ENCODE assay signal across 26 cellular contexts in the genomic region with DNA sequence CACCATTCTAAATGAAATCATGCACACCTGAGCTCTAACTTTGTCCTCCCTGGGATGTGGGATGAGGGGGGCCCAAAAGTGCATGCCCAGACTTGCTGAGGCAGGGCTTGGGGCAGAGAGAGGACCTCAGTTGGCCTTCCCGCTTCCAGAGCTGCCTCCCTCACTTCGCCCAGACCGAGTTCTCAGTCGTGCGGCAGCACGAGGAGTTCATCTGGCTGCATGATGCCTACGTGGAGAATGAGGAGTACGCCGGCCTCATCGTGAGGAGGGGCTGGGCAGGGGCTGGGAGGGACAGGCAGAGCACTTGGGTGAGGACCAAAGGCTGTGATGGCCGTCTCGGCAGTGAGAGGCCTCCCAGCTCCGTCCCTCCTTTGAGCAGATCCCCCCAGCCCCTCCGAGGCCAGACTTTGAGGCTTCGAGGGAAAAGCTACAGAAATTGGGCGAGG. TPM values are rescaled to one million over a fixed set of nuclear protein-coding genes. Genes with fewer than 3 reads are reported as not detected.
A peak's percentile ranks its signal among the peaks of the same experiment; 100 is the strongest.
DNase-seq lines count a peak whose midpoint lies in the region; ATAC-seq and TF ChIP-seq lines count a peak whose summit lies in the region.
"Had no signal": no experiment of that assay in that cellular context is flagged by ENCODE, and none has a peak within 500 bp of the region (broad histone marks: within the 10 kb centered on the region; RNA-seq: fewer than 3 reads in every experiment).

No MANE protein-coding gene starts in this region.

- peak overlapping the region; percentile 29 for H3K27ac ChIP-seq in neural progenitor cell
- H3K27ac ChIP-seq: ascending aorta, foreskin keratinocyte, Peyer's patch, stomach had no signal

- H3K4me1 ChIP-seq in neural progenitor cell = no peaks in the 10 kb centered on the region
- H3K4me1 ChIP-seq: ascending aorta had no signal

- H3K27me3 ChIP-seq in neural progenitor cell = no peaks in the 10 kb centered on the region
- H3K27me3 ChIP-seq: ascending aorta, foreskin keratinocyte, Peyer's patch, spleen, stomach had no signal

- H3K9me3 ChIP-seq in neural progenitor cell (ENCODE audit: low read depth) = no peaks in the 10 kb centered on the region
- H3K9me3 ChIP-seq: ascending aorta, Peyer's patch had no signal

- no peak overlapping the region for H3K4me3 Mint-ChIP-seq in activated CD4-positive, alpha-beta T cell treated with anti-CD3 and anti-CD28 coated beads, Interleukin-2, amount 10 ng/mL, durations not matched to agents 24 days and 14 days
- no peak overlapping the region for H3K4me3 Mint-ChIP-seq in WTC11
- H3K4me3 Mint-ChIP-seq in neural progenitor cell = no peak overlapping the region
- H3K4me3 Mint-ChIP-seq: activated naive CD8-positive, alpha-beta T cell; CD8-positive, alpha-beta memory T cell; HFFc6 had no signal

- H3K36me3 Mint-ChIP-seq in activated CD4-positive, alpha-beta T cell treated with anti-CD3 and anti-CD28 coated beads, Interleukin-2, amount 10 ng/mL, durations not matched to agents 24 days and 14 days (ENCODE audit: low read depth) = peaks cover 48% of the 10 kb centered on the region
- peaks cover 33% of the 10 kb centered on the region for H3K36me3 Mint-ChIP-seq in WTC11
- H3K36me3 Mint-ChIP-seq in neural progenitor cell = peaks cover 27% of the 10 kb centered on the region

- H3K4me2 ChIP-seq in neural progenitor cell = no peak overlapping the region

- no peaks in the 10 kb centered on the region for H3K9me3 Mint-ChIP-seq in activated CD4-positive, alpha-beta T cell treated with anti-CD3 and anti-CD28 coated beads, Interleukin-2, amount 10 ng/mL, durations not matched to agents 24 days and 14 days
- H3K9me3 Mint-ChIP-seq in WTC11 (peaks cover 6% of the 10 kb centered on the region; the same call in 1 of the 2 replicates), neural progenitor cell (peaks cover 7% of the 10 kb centered on the region)
- H3K9me3 Mint-ChIP-seq: CD8-positive, alpha-beta memory T cell had no signal

- peaks cover 12% of the 10 kb centered on the region for H3K79me2 ChIP-seq in neural progenitor cell (ENCODE audit: low read depth)

- DNase-seq in activated CD4-positive, alpha-beta T cell treated with anti-CD3 and anti-CD28 coated beads, Interleukin-2, amount 10 ng/mL, durations not matched to agents 24 days and 14 days = peak; percentile 63
- DNase-seq in activated CD4-positive, alpha-beta T cell treated with anti-CD3 and anti-CD28 coated beads for 1 hour = no peak
- DNase-seq in GM13976 (ENCODE audit: low spot score) (peak; percentile 21), WTC11 (ENCODE audit: low spot score) (no peak), neural progenitor cell (ENCODE audit: low spot score) (no peak), hippocampal formation (lab: John Stamatoyannopoulos, UW) (no peak), COLO829 (ENCODE audit: low spot score) (no peak)
- DNase-seq: activated CD4-positive, CD25-positive, alpha-beta regulatory T cell; CD8-positive, alpha-beta memory T cell; DMS79 treated with DMSO at 0.1 percent for 48 hours; effector CD4-positive, alpha-beta T cell; erythroblast; foreskin keratinocyte; HFFc6; NCI-H1105; spleen; stimulated activated CD4-positive, alpha-beta T cell treated with anti-CD3 and anti-CD28 coated beads, Interleukin-4, amount 100 ng/mL, for 1 hour; stomach; T-helper 9 cell had no signal

- CTCF ChIA-PET in WTC11 (lab: Charles Lee) = interaction anchor here (0.6 to 6.3 kb wide), 12 partner anchors 10 to 173 kb away, joined by 3 to 134 read pairs (median 10); a partner anchor contains a TSS

- no peak overlapping the region for H3K4me3 ChIP-seq in neural progenitor cell
- H3K4me3 ChIP-seq: ascending aorta, Peyer's patch, spleen, stomach had no signal

- POLR2A ChIA-PET in WTC11 (lab: Charles Lee) = interaction anchor here (0.7 to 3.5 kb wide), 6 partner anchors 10 to 51 kb away, joined by 3 to 38 read pairs (median 4); a partner anchor contains a TSS

- intact Hi-C loops in activated CD4-positive, alpha-beta T cell treated with anti-CD3 and anti-CD28 coated beads, Interleukin-2, amount 10 ng/mL, durations not matched to agents 24 days and 14 days (cut with micrococcal nuclease) = no loop called here

- H3K36me3 ChIP-seq in neural progenitor cell = no peaks in the 10 kb centered on the region

- in situ Hi-C loops in GM13976 (cut with MboI; ENCODE audit: low sequenced_read_pairs, unreplicated experiment) = no loop called here

- H3F3A ChIP-seq in neural progenitor cell (ENCODE audit: low read depth) = peaks cover 32% of the 10 kb centered on the region

- no peak overlapping the region for H3K9ac ChIP-seq in neural progenitor cell

- no peak overlapping the region for H2AFZ ChIP-seq in neural progenitor cell (replicated peaks)

- no peak overlapping the region for H3K27ac Mint-ChIP-seq in activated CD4-positive, alpha-beta T cell treated with anti-CD3 and anti-CD28 coated beads, Interleukin-2, amount 10 ng/mL, durations not matched to agents 24 days and 14 days
- H3K27ac Mint-ChIP-seq in WTC11 (no peak overlapping the region), neural progenitor cell (no peak overlapping the region)
- H3K27ac Mint-ChIP-seq: activated naive CD8-positive, alpha-beta T cell; HFFc6 had no signal

- H3K4me1 Mint-ChIP-seq in activated CD4-positive, alpha-beta T cell treated with anti-CD3 and anti-CD28 coated beads, Interleukin-2, amount 10 ng/mL, durations not matched to agents 24 days and 14 days = peaks cover 12% of the 10 kb centered on the region
- peaks cover 14% of the 10 kb centered on the region for H3K4me1 Mint-ChIP-seq in WTC11
- peaks cover 2% of the 10 kb centered on the region for H3K4me1 Mint-ChIP-seq in neural progenitor cell

- H4K20me1 ChIP-seq in neural progenitor cell (ENCODE audit: low read depth) = peaks cover 12% of the 10 kb centered on the region

- ATAC-seq in WTC11 (no peak), HG02759 (IDR thresholded peaks at IDR 0.05; ENCODE audit: unreplicated experiment) (no peak)
- ATAC-seq: foreskin keratinocyte had no signal

- no peak for TF ChIP-seq CTCF in GM13976 (IDR thresholded peaks at IDR 0.05; ENCODE audit: borderline replicate concordance, control extremely low read depth, extremely low read depth, insufficient read depth, missing control alignments)
- TF ChIP-seq CTCF in WTC11 (IDR thresholded peaks at IDR 0.05) = no peak
- TF ChIP-seq CTCF in neural progenitor cell (IDR thresholded peaks at IDR 0.05) = no peak

- H3K27me3 Mint-ChIP-seq in activated CD4-positive, alpha-beta T cell treated with anti-CD3 and anti-CD28 coated beads, Interleukin-2, amount 10 ng/mL, durations not matched to agents 24 days and 14 days = no peaks in the 10 kb centered on the region
- H3K27me3 Mint-ChIP-seq in WTC11 (ENCODE audit: low read depth) = peaks cover 13% of the 10 kb centered on the region
- peaks cover 17% of the 10 kb centered on the region for H3K27me3 Mint-ChIP-seq in neural progenitor cell (ENCODE audit: insufficient read depth, low read depth)
- H3K27me3 Mint-ChIP-seq: activated naive CD8-positive, alpha-beta T cell; CD8-positive, alpha-beta memory T cell had no signal

TF ChIP-seq in WTC11, 78 proteins besides CTCF, POLR2A, EP300 and RAD21 (continues in another document):
- TF ChIP-seq, protein P1, sequence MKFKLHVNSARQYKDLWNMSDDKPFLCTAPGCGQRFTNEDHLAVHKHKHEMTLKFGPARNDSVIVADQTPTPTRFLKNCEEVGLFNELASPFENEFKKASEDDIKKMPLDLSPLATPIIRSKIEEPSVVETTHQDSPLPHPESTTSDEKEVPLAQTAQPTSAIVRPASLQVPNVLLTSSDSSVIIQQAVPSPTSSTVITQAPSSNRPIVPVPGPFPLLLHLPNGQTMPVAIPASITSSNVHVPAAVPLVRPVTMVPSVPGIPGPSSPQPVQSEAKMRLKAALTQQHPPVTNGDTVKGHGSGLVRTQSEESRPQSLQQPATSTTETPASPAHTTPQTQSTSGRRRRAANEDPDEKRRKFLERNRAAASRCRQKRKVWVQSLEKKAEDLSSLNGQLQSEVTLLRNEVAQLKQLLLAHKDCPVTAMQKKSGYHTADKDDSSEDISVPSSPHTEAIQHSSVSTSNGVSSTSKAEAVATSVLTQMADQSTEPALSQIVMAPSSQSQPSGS (CRISPR knock-in tag; IDR thresholded peaks at IDR 0.05; ENCODE audit: borderline replicate concordance, low read depth) = no peak
- TF ChIP-seq ZBTB21 (CRISPR knock-in tag; IDR thresholded peaks at IDR 0.05; ENCODE audit: borderline replicate concordance) (no peak), SMAD3 (CRISPR knock-in tag; IDR thresholded peaks at IDR 0.05; ENCODE audit: borderline replicate concordance) (no peak)
- TF ChIP-seq, protein P2, sequence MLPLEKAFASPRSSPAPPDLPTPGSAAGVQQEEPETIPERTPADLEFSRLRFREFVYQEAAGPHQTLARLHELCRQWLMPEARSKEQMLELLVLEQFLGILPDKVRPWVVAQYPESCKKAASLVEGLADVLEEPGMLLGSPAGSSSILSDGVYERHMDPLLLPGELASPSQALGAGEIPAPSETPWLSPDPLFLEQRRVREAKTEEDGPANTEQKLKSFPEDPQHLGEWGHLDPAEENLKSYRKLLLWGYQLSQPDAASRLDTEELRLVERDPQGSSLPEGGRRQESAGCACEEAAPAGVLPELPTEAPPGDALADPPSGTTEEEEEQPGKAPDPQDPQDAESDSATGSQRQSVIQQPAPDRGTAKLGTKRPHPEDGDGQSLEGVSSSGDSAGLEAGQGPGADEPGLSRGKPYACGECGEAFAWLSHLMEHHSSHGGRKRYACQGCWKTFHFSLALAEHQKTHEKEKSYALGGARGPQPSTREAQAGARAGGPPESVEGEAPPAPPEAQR (CRISPR knock-in tag; IDR thresholded peaks at IDR 0.05) = no peak

RNA-seq across cellular contexts. Expression of a gene that starts 8.2 kb away (rescaled TPM):
- total RNA-seq in activated CD4-positive, alpha-beta T cell treated with anti-CD3 and anti-CD28 coated beads, Interleukin-2, amount 10 ng/mL, durations not matched to agents 24 days and 14 days = 1,047 and 1,065 TPM in 2 replicates
- 1,014 to 1,073 TPM (median 1,031 TPM) in 3 replicates for total RNA-seq in WTC11 (2021)
- 704 and 971 TPM in 2 replicates for total RNA-seq in neural progenitor cell (ENCODE audit: low replicate concordance)

RNA-seq across cellular contexts. Expression of a gene that starts 10.4 kb away (rescaled TPM):
- total RNA-seq in activated CD4-positive, alpha-beta T cell treated with anti-CD3 and anti-CD28 coated beads, Interleukin-2, amount 10 ng/mL, durations not matched to agents 24 days and 14 days = 77.4 and 80.5 TPM in 2 replicates
- 44.9 to 45.9 TPM (median 45.1 TPM) in 3 replicates for total RNA-seq in WTC11 (2021)
- total RNA-seq in neural progenitor cell (ENCODE audit: low replicate concordance) = 36.8 and 42.4 TPM in 2 replicates

RNA-seq across cellular contexts. Expression of a gene that starts 16.0 kb away (rescaled TPM):
- 1.2 and 2.1 TPM in 2 replicates for total RNA-seq in activated CD4-positive, alpha-beta T cell treated with anti-CD3 and anti-CD28 coated beads, Interleukin-2, amount 10 ng/mL, durations not matched to agents 24 days and 14 days
- 2.2 to 3.4 TPM (median 2.9 TPM) in 3 replicates for total RNA-seq in WTC11 (2021)
- total RNA-seq in neural progenitor cell (ENCODE audit: low replicate concordance) = 1.4 and 3.0 TPM in 2 replicates
- total RNA-seq: A172, ascending aorta, HFFc6 had no signal

RNA-seq across cellular contexts. Expression of a gene that starts 22.8 kb away (rescaled TPM):
- 8.4 and 9.1 TPM in 2 replicates for total RNA-seq in activated CD4-positive, alpha-beta T cell treated with anti-CD3 and anti-CD28 coated beads, Interleukin-2, amount 10 ng/mL, durations not matched to agents 24 days and 14 days
- total RNA-seq in WTC11 (2021) (14.2 to 17.9 TPM (median 17.8 TPM) in 3 replicates), neural progenitor cell (ENCODE audit: low replicate concordance) (9.2 and 25.1 TPM in 2 replicates)

RNA-seq across cellular contexts. Expression of a gene that starts 29.8 kb away (rescaled TPM):
- total RNA-seq in activated CD4-positive, alpha-beta T cell treated with anti-CD3 and anti-CD28 coated beads, Interleukin-2, amount 10 ng/mL, durations not matched to agents 24 days and 14 days = 4.9 and 7.5 TPM in 2 replicates
- total RNA-seq in WTC11 (2021) (0.18 TPM in 1 of 3 replicates, not detected in the others), neural progenitor cell (ENCODE audit: low replicate concordance) (not detected in 2 replicates)
- total RNA-seq: ascending aorta, foreskin keratinocyte, NCI-H460, renal cortical epithelial cell had no signal

Comparison
In these comparisons a context has a peak if more than half of its experiments do, and no peak if none do; other contexts are left out.
1. DNase-seq: peak in activated CD4-positive, alpha-beta T cell treated with anti-CD3 and anti-CD28 coated beads, Interleukin-2, amount 10 ng/mL, durations not matched to agents 24 days and 14 days (single experiment) and GM13976 (single experiment); none in activated CD4-positive, alpha-beta T cell treated with anti-CD3 and anti-CD28 coated beads for 1 hour (single experiment), WTC11 (single experiment), neural progenitor cell (single experiment), hippocampal formation (0 of 2) and COLO829 (single experiment).